ENCODE assay signal across 8 cellular contexts in the genomic region with DNA sequence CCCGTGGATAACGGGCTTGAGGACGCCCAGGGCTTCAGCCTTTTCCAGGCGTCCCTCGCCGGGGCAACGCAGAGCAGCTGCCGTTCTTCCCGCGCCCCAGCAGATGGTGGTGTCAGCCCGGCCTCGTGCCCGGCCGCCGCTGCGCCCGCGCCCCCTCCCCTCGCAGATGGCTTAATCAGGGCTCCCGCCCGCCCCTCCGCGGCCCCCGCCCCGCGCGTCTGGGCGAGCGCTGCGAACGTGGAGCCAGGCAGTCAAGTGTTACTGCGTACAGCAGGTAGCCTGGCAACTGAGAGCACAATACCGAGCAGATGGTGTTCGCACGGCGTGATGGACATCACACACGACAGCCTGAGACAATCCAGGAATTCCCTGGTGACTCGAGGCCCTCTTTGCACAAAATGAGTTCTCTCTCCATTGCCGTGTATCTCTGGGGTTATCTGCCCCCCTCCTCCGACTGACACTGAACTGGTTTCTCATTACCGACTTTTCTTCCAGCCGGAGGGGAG.
DNase-seq lines count a peak whose midpoint lies in the region; ATAC-seq, FAIRE-seq and TF ChIP-seq lines count a peak whose summit lies in the region.

No MANE protein-coding gene starts in this region.

- FAIRE-seq in D721Med (lab: Jason Lieb, UNC): peak; percentile 71

- peak; percentile 93 to 97 (median 94) for ATAC-seq in psoas muscle

- DNase-seq in D721Med (ENCODE audit: insufficient read length, low spot score) (peak; percentile 83), GOT3 (lab: John Stamatoyannopoulos, UW) (peak; percentile 6), NCI-H1417 treated with DMSO at 0.1 percent for 48 hours (lab: John Stamatoyannopoulos, UW) (peak; percentile 92), T-helper 2 cell (peak in 3 of 5 experiments; percentile 14 to 62 (median 18)), astrocyte of the spinal cord (ENCODE audit: low read depth, low spot score) (peak; percentile 87), hepatocyte (ENCODE audit: low spot score) (peak; percentile 93), psoas muscle (peak; percentile 87 to 93), uterus (peak; percentile 91 to 95)

- intact Hi-C loops in psoas muscle (cut with DNase I): loop anchor here (2.0 to 10.0 kb wide), 7 partner anchors 82 to 518 kb away; a partner anchor contains a TSS
- intact Hi-C loops in uterus (cut with DNase I; ENCODE audit: low total_unique reads): loop anchor here (10.0 kb wide), 3 partner anchors 170 to 590 kb away; no protein-coding TSS in a partner anchor

- H3K4me3 ChIP-seq in astrocyte of the spinal cord (ENCODE audit: low read depth, low read length) (peak overlapping the region; percentile 48), hepatocyte (peak overlapping the region; percentile 41), psoas muscle (peak overlapping the region; percentile 68), uterus (peak overlapping the region; percentile 51 to 56)

- H4K20me1 ChIP-seq in hepatocyte (ENCODE audit: insufficient read depth, poor library complexity, severe bottlenecking): no peaks in the 10 kb centered on the region

- no peaks in the 10 kb centered on the region for H3K27me3 ChIP-seq in hepatocyte
- no peaks in the 10 kb centered on the region for H3K27me3 ChIP-seq in psoas muscle (ENCODE audit: insufficient read depth in 3 of 3, low read length in 2 of 3)
- no peaks in the 10 kb centered on the region for H3K27me3 ChIP-seq in uterus

- peak overlapping the region; percentile 58 for H2AFZ ChIP-seq in hepatocyte

- WGBS in hepatocyte (ENCODE audit: low lambda C conversion rate, missing lambda C conversion rate): 2% methylated on average over 29 of the region's 42 CpGs
- 0 to 1% (median 1%) methylated on average over 30 to 42 of the region's 42 CpGs for WGBS in psoas muscle, 3 donors

- no peaks in the 10 kb centered on the region for H3K9me2 ChIP-seq in hepatocyte (replicated peaks; ENCODE audit: insufficient read depth)

- TF ChIP-seq CTCF in D721Med (IDR thresholded peaks at IDR 0.05; ENCODE audit: insufficient read depth, missing control alignments) (peak; percentile 72), astrocyte of the spinal cord (IDR thresholded peaks at IDR 0.05; ENCODE audit: low read depth, low read length) (peak; percentile 74), hepatocyte (IDR thresholded peaks at IDR 0.05; ENCODE audit: poor library complexity) (peak; percentile 87), psoas muscle (IDR thresholded peaks at IDR 0.05) (peak; percentile 89), uterus (IDR thresholded peaks at IDR 0.05) (peak; percentile 78 to 94 (median 88))

- H3K36me3 ChIP-seq in hepatocyte (replicated peaks; ENCODE audit: insufficient read depth, low read depth) (no peaks in the 10 kb centered on the region), psoas muscle (ENCODE audit: insufficient read depth in 1 of 2, low read depth in 1 of 2) (no peaks in the 10 kb centered on the region), uterus (no peaks in the 10 kb centered on the region)

- H3K4me1 ChIP-seq in hepatocyte (ENCODE audit: insufficient read depth) (peaks cover 36% of the 10 kb centered on the region), psoas muscle (peaks cover 39% of the 10 kb centered on the region), uterus (no peaks in the 10 kb centered on the region)

- in situ Hi-C loops in astrocyte of the spinal cord (cut with HindIII; ENCODE audit: low sequenced_read_pairs): no loop called here

- H3K27ac ChIP-seq in hepatocyte (peak overlapping the region; percentile 91), psoas muscle (peak overlapping the region; percentile 80), uterus (peak overlapping the region; percentile 96 to 97)

- no peaks in the 10 kb centered on the region for H3K9me3 ChIP-seq in hepatocyte (ENCODE audit: low read depth)
- H3K9me3 ChIP-seq in psoas muscle: no peaks in the 10 kb centered on the region
- no peaks in the 10 kb centered on the region for H3K9me3 ChIP-seq in uterus

- H3K4me2 ChIP-seq in hepatocyte: peak overlapping the region; percentile 74

- peaks cover 4% of the 10 kb centered on the region for H3K79me2 ChIP-seq in hepatocyte

- peak; percentile 5 to 53 for TF ChIP-seq POLR2A in uterus (IDR thresholded peaks at IDR 0.05)

Comparison
In these comparisons a context has a peak if more than half of its experiments do, and no peak if none do; other contexts are left out.
1. Peak in every context shown above with its lines: DNase-seq, ATAC-seq, H3K4me3 ChIP-seq and H3K27ac ChIP-seq.
2. DNase-seq: peak in every context shown above with its lines; median percentile 93 in hepatocyte; 93 in uterus; 92 in NCI-H1417 treated with DMSO at 0.1 percent for 48 hours; 90 in psoas muscle; 87 in astrocyte of the spinal cord; 83 in D721Med; 18 in T-helper 2 cell; 6 in GOT3.